In the genomic region with DNA sequence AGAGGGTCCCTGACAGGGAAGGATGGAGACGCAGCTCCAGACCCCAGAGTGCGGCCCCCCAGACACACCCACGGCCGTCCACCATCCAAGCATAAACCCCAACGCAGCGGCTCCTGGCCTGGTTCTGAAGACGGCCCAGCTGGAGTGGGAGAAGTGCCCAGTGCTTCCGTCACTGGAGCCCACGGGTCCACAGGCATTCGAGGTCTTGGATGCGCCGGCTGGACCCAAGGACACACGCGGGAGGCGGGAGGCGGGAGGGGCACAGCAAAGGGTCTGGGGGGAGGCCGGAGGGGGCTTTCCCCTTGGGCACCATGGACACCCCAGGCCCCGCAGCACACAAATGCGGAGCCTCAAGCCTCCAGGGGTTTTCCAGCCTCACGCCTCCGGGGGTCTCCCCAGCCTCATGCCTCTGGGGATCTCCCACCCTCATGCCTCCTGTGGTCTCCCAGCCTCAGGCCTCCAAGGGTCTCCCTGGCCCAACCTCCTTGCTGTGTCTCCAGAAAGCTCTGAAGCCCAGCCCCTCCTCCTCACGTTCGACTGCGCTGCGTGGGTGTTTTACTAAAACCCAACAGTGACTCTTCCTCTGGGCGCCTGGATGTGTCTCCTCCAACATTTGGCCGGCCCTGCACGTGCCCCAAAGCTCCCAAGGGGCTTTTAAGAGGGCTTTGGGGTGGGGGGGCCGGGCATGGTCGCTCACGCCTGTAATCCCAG, we compare ENCODE assay signal across 10 cellular contexts. TPM values are rescaled to one million over a fixed set of nuclear protein-coding genes. Genes with fewer than 3 reads are reported as not detected.
DNase-seq lines count a peak whose midpoint lies in the region; ATAC-seq, FAIRE-seq and TF ChIP-seq lines count a peak whose summit lies in the region.
"Had no signal": no experiment of that assay in that cellular context is flagged by ENCODE, and none has a peak within 500 bp of the region (broad histone marks: within the 10 kb centered on the region; RNA-seq: fewer than 3 reads in every experiment).

No MANE protein-coding gene starts in this region.

- no peak for DNase-seq in GM18507 (ENCODE audit: extremely low spot score, insufficient read length, low read depth)
- no peak for DNase-seq in astrocyte (ENCODE audit: low read depth)
- no peak for DNase-seq in left cardiac atrium
- no peak for DNase-seq in skeletal muscle cell (ENCODE audit: low read depth)
- DNase-seq in stimulated activated effector memory CD8-positive, alpha-beta T cell treated with anti-CD3 and anti-CD28 coated beads, Interleukin-12 subunit alpha, Interleukin-12 subunit beta, amount 100 ng/mL, for 72 hours (ENCODE audit: low spot score in 2 of 2) = no peak

- no peak overlapping the region for H3K27ac ChIP-seq in astrocyte (ENCODE audit: low read depth, low read length)

- no peaks in the 10 kb centered on the region for H3K27me3 Mint-ChIP-seq in astrocyte (ENCODE audit: low read depth, unreplicated experiment)
- H3K27me3 Mint-ChIP-seq: activated T-helper 17 cell treated with anti-CD3 and anti-CD28 coated beads, Interleukin-2, amount 50 U/mL, for 72 hours had no signal

- H3K4me3 ChIP-seq in astrocyte (ENCODE audit: insufficient read depth, low read depth, low read length) = no peak overlapping the region
- peak overlapping the region; percentile 38 for H3K4me3 ChIP-seq in skeletal muscle cell (ENCODE audit: low read depth, low read length)

- no peak for TF ChIP-seq CTCF in astrocyte (IDR thresholded peaks at IDR 0.05; ENCODE audit: insufficient read depth, low read depth, low read length)

- H3K36me3 Mint-ChIP-seq in astrocyte (ENCODE audit: low read depth, unreplicated experiment) = peaks cover 1% of the 10 kb centered on the region
- peaks cover 16% of the 10 kb centered on the region for H3K36me3 Mint-ChIP-seq in stimulated activated effector memory CD8-positive, alpha-beta T cell treated with anti-CD3 and anti-CD28 coated beads, Interleukin-12 subunit alpha, Interleukin-12 subunit beta, amount 100 ng/mL, for 72 hours

- H3K4me2 ChIP-seq in astrocyte (ENCODE audit: low read length) = peak overlapping the region; percentile 82

- no peak overlapping the region for H3K27ac Mint-ChIP-seq in astrocyte (ENCODE audit: unreplicated experiment)
- no peak overlapping the region for H3K27ac Mint-ChIP-seq in stimulated activated effector memory CD8-positive, alpha-beta T cell treated with anti-CD3 and anti-CD28 coated beads, Interleukin-12 subunit alpha, Interleukin-12 subunit beta, amount 100 ng/mL, for 72 hours
- H3K27ac Mint-ChIP-seq: activated T-helper 17 cell treated with anti-CD3 and anti-CD28 coated beads, Interleukin-2, amount 50 U/mL, for 72 hours; endodermal cell had no signal

- peak; percentile 78 for FAIRE-seq in GM18507 (lab: Jason Lieb, UNC)
- no peak for FAIRE-seq in astrocyte (lab: Jason Lieb, UNC)

- no peaks in the 10 kb centered on the region for H3K27me3 ChIP-seq in astrocyte (ENCODE audit: insufficient read depth, low read length)

- no peaks in the 10 kb centered on the region for H3K9me3 Mint-ChIP-seq in astrocyte (ENCODE audit: unreplicated experiment)
- no peaks in the 10 kb centered on the region for H3K9me3 Mint-ChIP-seq in stimulated activated effector memory CD8-positive, alpha-beta T cell treated with anti-CD3 and anti-CD28 coated beads, Interleukin-12 subunit alpha, Interleukin-12 subunit beta, amount 100 ng/mL, for 72 hours
- H3K9me3 Mint-ChIP-seq: activated T-helper 17 cell treated with anti-CD3 and anti-CD28 coated beads, Interleukin-2, amount 50 U/mL, for 72 hours; endodermal cell had no signal

- intact Hi-C loops in left cardiac atrium (cut with DNase I) = loop anchor here (5.0 to 10.0 kb wide), 2 partner anchors 103 to 115 kb away; a partner anchor contains a TSS

- H3K4me3 Mint-ChIP-seq in astrocyte (ENCODE audit: unreplicated experiment) = no peak overlapping the region
- no peak overlapping the region for H3K4me3 Mint-ChIP-seq in stimulated activated effector memory CD8-positive, alpha-beta T cell treated with anti-CD3 and anti-CD28 coated beads, Interleukin-12 subunit alpha, Interleukin-12 subunit beta, amount 100 ng/mL, for 72 hours
- H3K4me3 Mint-ChIP-seq: activated T-helper 17 cell treated with anti-CD3 and anti-CD28 coated beads, Interleukin-2, amount 50 U/mL, for 72 hours; endodermal cell had no signal

- no peaks in the 10 kb centered on the region for H3K36me3 ChIP-seq in astrocyte (ENCODE audit: insufficient read depth, low read length)

- no peak overlapping the region for H2AFZ ChIP-seq in astrocyte (ENCODE audit: low read depth, low read length)

- H3K9me3 ChIP-seq in astrocyte (ENCODE audit: insufficient read depth, low read depth, low read length) = no peaks in the 10 kb centered on the region

- peaks cover 6% of the 10 kb centered on the region for H3K4me1 Mint-ChIP-seq in astrocyte (ENCODE audit: low read depth, unreplicated experiment)
- H3K4me1 Mint-ChIP-seq in stimulated activated effector memory CD8-positive, alpha-beta T cell treated with anti-CD3 and anti-CD28 coated beads, Interleukin-12 subunit alpha, Interleukin-12 subunit beta, amount 100 ng/mL, for 72 hours = peaks cover 7% of the 10 kb centered on the region
- H3K4me1 Mint-ChIP-seq: activated T-helper 17 cell treated with anti-CD3 and anti-CD28 coated beads, Interleukin-2, amount 50 U/mL, for 72 hours; endodermal cell had no signal

- ATAC-seq in left cardiac atrium (peak; percentile 27 to 54), GM18873 (IDR thresholded peaks at IDR 0.05; ENCODE audit: low FRiP score, unreplicated experiment) (no peak), HG03025 (IDR thresholded peaks at IDR 0.05; ENCODE audit: low FRiP score, unreplicated experiment) (no peak), GM18519 (IDR thresholded peaks at IDR 0.05; ENCODE audit: low FRiP score, unreplicated experiment) (no peak)
- no peak for ATAC-seq in stimulated activated effector memory CD8-positive, alpha-beta T cell treated with anti-CD3 and anti-CD28 coated beads, Interleukin-12 subunit alpha, Interleukin-12 subunit beta, amount 100 ng/mL, for 72 hours

- H3K4me1 ChIP-seq in astrocyte (ENCODE audit: insufficient read depth, low read length) = peaks cover 30% of the 10 kb centered on the region

- H3K9ac ChIP-seq in astrocyte (ENCODE audit: low read length) = peak overlapping the region; percentile 64

- H3K79me2 ChIP-seq in astrocyte (ENCODE audit: insufficient read depth, low read length) = no peaks in the 10 kb centered on the region

- H4K20me1 ChIP-seq in astrocyte (ENCODE audit: insufficient read depth, low read length) = peaks cover 23% of the 10 kb centered on the region

RNA-seq across cellular contexts. Expression of a gene that starts 15.2 kb away (rescaled TPM):
- total RNA-seq in astrocyte (8.5 and 9.4 TPM in 2 replicates), left cardiac atrium (10 to 100 TPM in 1 of 2 donors, 1 to 10 TPM in 1; 8.0 to 11.7 TPM)

RNA-seq across cellular contexts. Expression of a gene that starts 15.4 kb away (rescaled TPM):
- 0.50 and 0.84 TPM in 2 replicates for total RNA-seq in astrocyte
- total RNA-seq in left cardiac atrium = 1 to 10 TPM; 2.5 to 5.3 TPM

RNA-seq across cellular contexts. Expression of a gene that starts 33.4 kb away (rescaled TPM):
- total RNA-seq in astrocyte (0.11 TPM in 1 of 2 replicates, not detected in the other), left cardiac atrium (not detected)
- total RNA-seq: activated T-helper 17 cell treated with anti-CD3 and anti-CD28 coated beads, Interleukin-2, amount 50 U/mL, for 72 hours had no signal

RNA-seq across cellular contexts. Expression of a gene that starts 51.4 kb away (rescaled TPM):
- total RNA-seq in astrocyte (48.8 and 50.5 TPM in 2 replicates), left cardiac atrium (10 to 100 TPM; 20.5 to 25.1 TPM)

Comparison
In these comparisons a context has a peak if more than half of its experiments do, and no peak if none do; other contexts are left out.
1. ATAC-seq: peak in left cardiac atrium (2 of 2); none in stimulated activated effector memory CD8-positive, alpha-beta T cell treated with anti-CD3 and anti-CD28 coated beads, Interleukin-12 subunit alpha, Interleukin-12 subunit beta, amount 100 ng/mL, for 72 hours (single experiment), GM18873 (single experiment), HG03025 (single experiment) and GM18519 (single experiment).